Comparison of ENCODE assay signal across 1 cellular context in genomic region chr12:31768046-31768445, GRCh38.
TF ChIP-seq lines count a peak whose summit lies in the region.

No MANE protein-coding gene starts in this region.

TF ChIP-seq in GM12878, 131 proteins besides CTCF, POLR2A, EP300 and RAD21 (continued from another document):
- 0 out of 2 replicates have a peak, but pooled peaks have one; percentile 31 for TF ChIP-seq TCF3 (IDR thresholded peaks at IDR 0.05; ENCODE audit: borderline replicate concordance, insufficient read depth, low read depth, low read length)
